ENCODE assay signal across 28 cellular contexts in the genomic region with DNA sequence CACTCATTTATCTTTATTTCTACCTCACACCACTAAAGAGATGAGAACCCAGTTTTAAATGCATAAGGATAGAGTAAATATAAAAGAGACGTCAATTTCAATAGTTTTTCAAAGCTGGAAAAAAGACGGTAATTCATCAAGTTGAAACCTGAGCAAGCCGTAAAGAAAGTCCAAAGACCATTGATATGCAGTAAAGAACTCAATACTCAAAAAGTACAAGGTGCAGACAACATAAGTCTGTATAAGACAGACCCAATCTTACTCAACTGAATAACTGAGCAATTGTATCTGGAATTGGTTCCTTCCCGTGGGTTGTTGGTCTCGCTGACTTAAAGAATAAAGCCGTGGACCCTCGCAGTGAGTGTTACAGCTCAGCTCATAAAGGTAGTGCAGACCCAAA.
"Had no signal": no experiment of that assay in that cellular context is flagged by ENCODE, and none has a peak within 500 bp of the region (broad histone marks: within the 10 kb centered on the region; RNA-seq: fewer than 3 reads in every experiment).

No MANE protein-coding gene starts in this region.

- H3K9me3 Mint-ChIP-seq: effector memory CD8-positive, alpha-beta T cell had no signal

- H3K9me3 ChIP-seq: colonic mucosa, esophagus muscularis mucosa, esophagus squamous epithelium, gastrocnemius medialis, gastroesophageal sphincter had no signal

- H3K27ac Mint-ChIP-seq: dendritic cell treated with granulocyte-macrophage colony-stimulating factor and Interleukin-4, amounts not matched to agents 40 ng/mL and 50 ng/mL, for 4 days; effector memory CD8-positive, alpha-beta T cell; endodermal cell had no signal

- H3K27me3 Mint-ChIP-seq: dendritic cell treated with granulocyte-macrophage colony-stimulating factor and Interleukin-4, amounts not matched to agents 40 ng/mL and 50 ng/mL, for 4 days; effector memory CD8-positive, alpha-beta T cell had no signal

- ATAC-seq: effector memory CD8-positive, alpha-beta T cell; esophagus mucosa; foreskin keratinocyte; gastrocnemius medialis; gastroesophageal sphincter; heart left ventricle had no signal

- H3K36me3 ChIP-seq: colonic mucosa, esophagus muscularis mucosa, gastrocnemius medialis, heart left ventricle had no signal

- H3K4me1 Mint-ChIP-seq: endodermal cell had no signal

- DNase-seq: colonic mucosa; cortex of kidney; dermis blood vessel endothelial cell; dorsolateral prefrontal cortex; effector CD4-positive, alpha-beta T cell; effector CD8-positive, alpha-beta T cell; effector memory CD4-positive, alpha-beta T cell; effector memory CD8-positive, alpha-beta T cell; endodermal cell; erythroblast; esophagus squamous epithelium; foreskin fibroblast; foreskin keratinocyte; foreskin melanocyte; gastrocnemius medialis; glutamatergic neuron; head of caudate nucleus; heart left ventricle had no signal

- FAIRE-seq: colon, endometrium, endothelial cell of umbilical vein, frontal cortex had no signal

- H3K4me1 ChIP-seq: colonic mucosa, foreskin keratinocyte had no signal

- H3K27me3 ChIP-seq: colonic mucosa, dorsolateral prefrontal cortex, esophagus muscularis mucosa, esophagus squamous epithelium, foreskin keratinocyte, gastrocnemius medialis, gastroesophageal sphincter, heart left ventricle had no signal

- H3K4me3 Mint-ChIP-seq: dendritic cell treated with granulocyte-macrophage colony-stimulating factor and Interleukin-4, amounts not matched to agents 40 ng/mL and 50 ng/mL, for 4 days; effector memory CD8-positive, alpha-beta T cell; endodermal cell had no signal

- H3K27ac ChIP-seq: colonic mucosa, coronary artery, epithelial cell of prostate, esophagus muscularis mucosa, esophagus squamous epithelium, foreskin keratinocyte, gastroesophageal sphincter, heart left ventricle had no signal

- H3K4me3 ChIP-seq: colonic mucosa, coronary artery, dorsolateral prefrontal cortex, esophagus muscularis mucosa, esophagus squamous epithelium, gastrocnemius medialis, gastroesophageal sphincter, heart left ventricle had no signal
